ENCODE assay signal across 10 cellular contexts in genomic region chr13:27959976-27960361, GRCh38. TPM values are rescaled to one million over a fixed set of nuclear protein-coding genes. Genes with fewer than 3 reads are reported as not detected.
DNase-seq lines count a peak whose midpoint lies in the region; TF ChIP-seq lines count a peak whose summit lies in the region.
"Had no signal": no experiment of that assay in that cellular context is flagged by ENCODE, and none has a peak within 500 bp of the region (broad histone marks: within the 10 kb centered on the region; RNA-seq: fewer than 3 reads in every experiment).

No MANE protein-coding gene starts in this region.

- TF ChIP-seq CTCF in testis (IDR thresholded peaks at IDR 0.05) = no peak

- H3K36me3 ChIP-seq in mesodermal cell (ENCODE audit: control insufficient read depth, insufficient read depth, low read length) (no peaks in the 10 kb centered on the region), testis (ENCODE audit: low read depth, missing control alignments) (no peaks in the 10 kb centered on the region)
- H3K36me3 ChIP-seq: BE2C had no signal

- no peaks in the 10 kb centered on the region for H3K9me3 ChIP-seq in mesodermal cell (ENCODE audit: control insufficient read depth, low read length)
- H3K9me3 ChIP-seq in testis = no peaks in the 10 kb centered on the region
- H3K9me3 ChIP-seq: BE2C had no signal

- intact Hi-C loops in testis (cut with DNase I; ENCODE audit: low total_unique reads) = loop anchor here (10.0 kb wide), 1 partner anchor 135 kb away; no protein-coding TSS in a partner anchor

- peaks cover 7% of the 10 kb centered on the region for H3K4me1 Mint-ChIP-seq in activated naive CD4-positive, alpha-beta T cell treated with anti-CD3 and anti-CD28 coated beads, Interleukin-2, amount 10 ng/mL, durations not matched to agents 7 days and 5 days
- H3K4me1 Mint-ChIP-seq in activated naive CD8-positive, alpha-beta T cell treated with anti-CD3 and anti-CD28 coated beads for 36 hours = peaks cover 9% of the 10 kb centered on the region

- H3K4me3 Mint-ChIP-seq in activated naive CD4-positive, alpha-beta T cell treated with anti-CD3 and anti-CD28 coated beads, Interleukin-2, amount 10 ng/mL, durations not matched to agents 7 days and 5 days = peak overlapping the region; percentile 23
- peak overlapping the region; percentile 42 for H3K4me3 Mint-ChIP-seq in activated naive CD8-positive, alpha-beta T cell treated with anti-CD3 and anti-CD28 coated beads for 36 hours

- CTCF ChIA-PET in activated naive CD4-positive, alpha-beta T cell treated with anti-CD3 and anti-CD28 coated beads, Interleukin-2, amount 10 ng/mL, durations not matched to agents 7 days and 5 days (lab: Charles Lee) = interaction anchor here (0.9 kb wide), 1 partner anchor 129 kb away, joined by 3 read pairs; no protein-coding TSS in a partner anchor

- DNase-seq in activated naive CD4-positive, alpha-beta T cell treated with anti-CD3 and anti-CD28 coated beads, Interleukin-2, amount 10 ng/mL, durations not matched to agents 7 days and 5 days = no peak
- DNase-seq in activated naive CD4-positive, alpha-beta T cell treated with Interleukin-2 at 50 U/mL for 16 hours = no peak
- no peak for DNase-seq in activated naive CD8-positive, alpha-beta T cell treated with anti-CD3 and anti-CD28 coated beads for 36 hours
- DNase-seq in testis (no peak), anterior cingulate cortex (lab: John Stamatoyannopoulos, UW) (no peak), NCI-H1436 treated with DMSO at 0.1 percent for 48 hours (lab: John Stamatoyannopoulos, UW) (no peak), GF-D8 (lab: John Stamatoyannopoulos, UW) (no peak)
- DNase-seq: BE2C had no signal

- peaks cover 99% of the 10 kb centered on the region for H3K27me3 Mint-ChIP-seq in activated naive CD4-positive, alpha-beta T cell treated with anti-CD3 and anti-CD28 coated beads, Interleukin-2, amount 10 ng/mL, durations not matched to agents 7 days and 5 days
- peaks cover 90% of the 10 kb centered on the region for H3K27me3 Mint-ChIP-seq in activated naive CD8-positive, alpha-beta T cell treated with anti-CD3 and anti-CD28 coated beads for 36 hours

- no peaks in the 10 kb centered on the region for H3K27me3 ChIP-seq in testis

- H3K4me1 ChIP-seq in mesodermal cell (ENCODE audit: control insufficient read depth, insufficient read depth, low read length, poor library complexity, severe bottlenecking) (peaks cover 17% of the 10 kb centered on the region), testis (peaks cover 6% of the 10 kb centered on the region)
- H3K4me1 ChIP-seq: BE2C had no signal

- WGBS in mesodermal cell (ENCODE audit: insufficient coverage in 2 of 2), 2 experiments = 10 to 23% methylated on average over 13 to 14 of the region's 14 CpGs
- WGBS in testis, 2 donors = 21 to 25% methylated on average over 12 to 14 of the region's 14 CpGs

- no peaks in the 10 kb centered on the region for H3K9me3 Mint-ChIP-seq in activated naive CD4-positive, alpha-beta T cell treated with anti-CD3 and anti-CD28 coated beads, Interleukin-2, amount 10 ng/mL, durations not matched to agents 7 days and 5 days
- no peaks in the 10 kb centered on the region for H3K9me3 Mint-ChIP-seq in activated naive CD8-positive, alpha-beta T cell treated with anti-CD3 and anti-CD28 coated beads for 36 hours

- H3K4me3 ChIP-seq in mesodermal cell (ENCODE audit: extremely low read depth, insufficient read depth, low read length, poor library complexity, severe bottlenecking) (peak overlapping the region; percentile 24), testis (peak overlapping the region; percentile 12 to 51)

- TF ChIP-seq POLR2A in testis (IDR thresholded peaks at IDR 0.05) = no peak

- H3K36me3 Mint-ChIP-seq in activated naive CD4-positive, alpha-beta T cell treated with anti-CD3 and anti-CD28 coated beads, Interleukin-2, amount 10 ng/mL, durations not matched to agents 7 days and 5 days = no peaks in the 10 kb centered on the region
- H3K36me3 Mint-ChIP-seq in activated naive CD8-positive, alpha-beta T cell treated with anti-CD3 and anti-CD28 coated beads for 36 hours = no peaks in the 10 kb centered on the region

- H3K27ac Mint-ChIP-seq in activated naive CD4-positive, alpha-beta T cell treated with anti-CD3 and anti-CD28 coated beads, Interleukin-2, amount 10 ng/mL, durations not matched to agents 7 days and 5 days = no peak overlapping the region
- no peak overlapping the region for H3K27ac Mint-ChIP-seq in activated naive CD8-positive, alpha-beta T cell treated with anti-CD3 and anti-CD28 coated beads for 36 hours

- no peak overlapping the region for H3K27ac ChIP-seq in mesodermal cell (ENCODE audit: low read depth, low read length, severe bottlenecking)
- H3K27ac ChIP-seq in testis = no peak overlapping the region

RNA-seq across cellular contexts. Expression of gene CDX2, which starts 9.1 kb away (rescaled TPM):
- total RNA-seq in activated naive CD8-positive, alpha-beta T cell treated with anti-CD3 and anti-CD28 coated beads for 36 hours = not detected
- 16.1 TPM for polyA plus RNA-seq in mesodermal cell (2013, experiment 1 of 2)
- 22.0 TPM for polyA plus RNA-seq in mesodermal cell (2013, experiment 2 of 2)
- under 1 TPM; 0.06 to 0.08 TPM for total RNA-seq in testis
- polyA plus RNA-seq in testis (ENCODE audit: insufficient read depth, low read depth, low replicate concordance) = not detected
- total RNA-seq: omental fat pad had no signal

RNA-seq across cellular contexts. Expression of gene URAD, which starts 28.5 kb away (rescaled TPM):
- total RNA-seq in activated naive CD8-positive, alpha-beta T cell treated with anti-CD3 and anti-CD28 coated beads for 36 hours = not detected
- 3.4 TPM for polyA plus RNA-seq in mesodermal cell (2013, experiment 1 of 2)
- 4.1 TPM for polyA plus RNA-seq in mesodermal cell (2013, experiment 2 of 2)
- 1 to 10 TPM in 1 of 2 donors, under 1 TPM in 1; 0.87 to 1.6 TPM for total RNA-seq in testis
- polyA plus RNA-seq in testis (ENCODE audit: insufficient read depth, low read depth, low replicate concordance) = not detected

RNA-seq across cellular contexts. Expression of gene PDX1, which starts 40.2 kb away (rescaled TPM):
- not detected for total RNA-seq in activated naive CD8-positive, alpha-beta T cell treated with anti-CD3 and anti-CD28 coated beads for 36 hours
- polyA plus RNA-seq in mesodermal cell (2013, experiment 1 of 2) = not detected
- polyA plus RNA-seq in mesodermal cell (2013, experiment 2 of 2) = not detected
- total RNA-seq in testis = under 1 TPM; 0.12 to 0.24 TPM
- polyA plus RNA-seq in testis (ENCODE audit: insufficient read depth, low read depth, low replicate concordance) = not detected
- total RNA-seq: omental fat pad had no signal
